Comparison of ENCODE assay signal across 4 cellular contexts in genomic region chr22:36440429-36441002, GRCh38.
TF ChIP-seq lines count a peak whose summit lies in the region.

No MANE protein-coding gene starts in this region.

TF ChIP-seq in SK-N-SH, 30 proteins besides CTCF, POLR2A, EP300 and RAD21:
- TF ChIP-seq FOXM1 (IDR thresholded peaks at IDR 0.05; ENCODE audit: low read depth) (no peak), GATA2 (CRISPR knock-in tag; IDR thresholded peaks at IDR 0.05) (no peak), SIN3A (IDR thresholded peaks at IDR 0.05; ENCODE audit: borderline replicate concordance, low read depth, low read length) (no peak), USF2 (IDR thresholded peaks at IDR 0.05; ENCODE audit: borderline replicate concordance, low read depth, low read length) (no peak)

TF ChIP-seq in SK-N-SH treated with all-trans-retinoic acid at 6 μM for 48 hours, 23 proteins besides CTCF, POLR2A, EP300 and RAD21:
- TF ChIP-seq OSR1 (CRISPR knock-in tag; IDR thresholded peaks at IDR 0.05) (no peak), CSDC2 (CRISPR knock-in tag; IDR thresholded peaks at IDR 0.05) (no peak), ISL1 (CRISPR knock-in tag; IDR thresholded peaks at IDR 0.05) (no peak)

TF ChIP-seq in IMR-90, 13 proteins besides CTCF, POLR2A, EP300 and RAD21:
- TF ChIP-seq MXI1 (IDR thresholded peaks at IDR 0.05; ENCODE audit: borderline replicate concordance, low read depth, low read length), result no peak
- no peak for TF ChIP-seq ELK1 (IDR thresholded peaks at IDR 0.05; ENCODE audit: borderline replicate concordance, low read depth, low read length)
- no peak for TF ChIP-seq MAFK (IDR thresholded peaks at IDR 0.05; ENCODE audit: low read depth, low read length)
- no peak for TF ChIP-seq RFX5 (IDR thresholded peaks at IDR 0.05; ENCODE audit: low read depth, low read length)
- TF ChIP-seq RCOR1 (IDR thresholded peaks at IDR 0.05; ENCODE audit: insufficient replicate concordance, low read length), result no peak
- no peak for TF ChIP-seq NFE2L2 (IDR thresholded peaks at IDR 0.05; ENCODE audit: low read depth, low read length)
- no peak for TF ChIP-seq MAZ (IDR thresholded peaks at IDR 0.05; ENCODE audit: borderline replicate concordance, low read depth, low read length)
- no peak for TF ChIP-seq FOS (IDR thresholded peaks at IDR 0.05; ENCODE audit: low read depth, low read length)
- no peak for TF ChIP-seq CHD1 (IDR thresholded peaks at IDR 0.05; ENCODE audit: low read depth, low read length)
- TF ChIP-seq SMC3 (IDR thresholded peaks at IDR 0.05; ENCODE audit: low read depth, low read length), result no peak
- no peak for TF ChIP-seq BHLHE40 (IDR thresholded peaks at IDR 0.05; ENCODE audit: low read depth, low read length)
- TF ChIP-seq USF2 (IDR thresholded peaks at IDR 0.05; ENCODE audit: low read depth, low read length), result no peak
- TF ChIP-seq CEBPB (IDR thresholded peaks at IDR 0.05; ENCODE audit: low read depth, low read length), result no peak

TF ChIP-seq in WTC11, 78 proteins besides CTCF, POLR2A, EP300 and RAD21:
- TF ChIP-seq ESRRA (CRISPR knock-in tag; IDR thresholded peaks at IDR 0.05; ENCODE audit: borderline replicate concordance) (no peak), FOXK1 (CRISPR knock-in tag; IDR thresholded peaks at IDR 0.05) (no peak), ZSCAN18 (CRISPR knock-in tag; IDR thresholded peaks at IDR 0.05) (no peak), FOXJ3 (CRISPR knock-in tag; IDR thresholded peaks at IDR 0.05; ENCODE audit: borderline replicate concordance) (no peak)
